In genomic region chr10:77230194-77230593, GRCh38 we compare ENCODE assay signal across 1 cellular context.
TF ChIP-seq lines count a peak whose summit lies in the region.

No MANE protein-coding gene starts in this region.

TF ChIP-seq in IMR-90, 13 proteins besides CTCF, POLR2A, EP300 and RAD21:
- TF ChIP-seq CEBPB (IDR thresholded peaks at IDR 0.05; ENCODE audit: low read depth, low read length): no peak; the same call in none of the 2 replicates
- TF ChIP-seq RCOR1 (IDR thresholded peaks at IDR 0.05; ENCODE audit: insufficient replicate concordance, low read length): no peak
- TF ChIP-seq ELK1 (IDR thresholded peaks at IDR 0.05; ENCODE audit: borderline replicate concordance, low read depth, low read length): no peak
- TF ChIP-seq CHD1 (IDR thresholded peaks at IDR 0.05; ENCODE audit: low read depth, low read length): no peak
- TF ChIP-seq SMC3 (IDR thresholded peaks at IDR 0.05; ENCODE audit: low read depth, low read length): no peak
- no peak for TF ChIP-seq USF2 (IDR thresholded peaks at IDR 0.05; ENCODE audit: low read depth, low read length)
- TF ChIP-seq MXI1 (IDR thresholded peaks at IDR 0.05; ENCODE audit: borderline replicate concordance, low read depth, low read length): no peak
- TF ChIP-seq FOS (IDR thresholded peaks at IDR 0.05; ENCODE audit: low read depth, low read length): no peak
- no peak for TF ChIP-seq MAZ (IDR thresholded peaks at IDR 0.05; ENCODE audit: borderline replicate concordance, low read depth, low read length)
- no peak for TF ChIP-seq NFE2L2 (IDR thresholded peaks at IDR 0.05; ENCODE audit: low read depth, low read length)
- no peak for TF ChIP-seq BHLHE40 (IDR thresholded peaks at IDR 0.05; ENCODE audit: low read depth, low read length)
- no peak for TF ChIP-seq RFX5 (IDR thresholded peaks at IDR 0.05; ENCODE audit: low read depth, low read length)
- no peak for TF ChIP-seq MAFK (IDR thresholded peaks at IDR 0.05; ENCODE audit: low read depth, low read length)
